8 cellular contexts compared by ENCODE assay signal in the genomic region with DNA sequence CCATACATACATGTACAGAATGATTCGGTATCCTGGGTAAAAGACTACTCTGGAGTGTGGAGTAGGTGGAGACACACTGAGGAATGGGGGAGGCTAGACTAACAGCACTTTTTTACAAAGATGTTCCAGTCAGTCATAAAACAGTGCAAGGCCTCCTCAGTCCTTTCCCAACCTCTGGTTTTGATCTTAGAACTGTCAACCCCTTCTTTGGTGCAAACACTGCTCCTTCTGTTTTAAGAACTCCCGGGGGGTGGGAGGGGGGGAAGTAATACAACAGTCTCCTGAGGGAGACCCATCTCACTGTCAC. TPM values are rescaled to one million over a fixed set of nuclear protein-coding genes. Genes with fewer than 3 reads are reported as not detected.
DNase-seq lines count a peak whose midpoint lies in the region; ATAC-seq and TF ChIP-seq lines count a peak whose summit lies in the region.

No MANE protein-coding gene starts in this region.

- peak overlapping the region; percentile 84; the same call in 1 of the 2 replicates for H2AFZ ChIP-seq in SK-N-SH (ENCODE audit: low read depth)

- peaks cover 6% of the 10 kb centered on the region; the same call in 1 of the 2 replicates for H3K79me2 ChIP-seq in SK-N-SH (ENCODE audit: insufficient read depth)

- no peak for TF ChIP-seq CTCF in SK-N-SH (IDR thresholded peaks at IDR 0.05)
- TF ChIP-seq CTCF in fibroblast of mammary gland (conservative IDR thresholded peaks at IDR 0.05; ENCODE audit: control insufficient read depth, insufficient read depth, low read depth, low read length) = no peak
- TF ChIP-seq CTCF in psoas muscle (IDR thresholded peaks at IDR 0.05) = no peak

- TF ChIP-seq RAD21 in SK-N-SH (IDR thresholded peaks at IDR 0.05; ENCODE audit: low read length) = no peak

- H3K4me1 ChIP-seq in SK-N-SH (ENCODE audit: control insufficient read depth in 1 of 2, insufficient read depth in 2 of 2, low read depth in 1 of 2, low read length in 1 of 2) (peaks cover 15 to 29% of the 10 kb centered on the region in 2 experiments), psoas muscle (peaks cover 27% of the 10 kb centered on the region)

- H3K36me3 ChIP-seq in SK-N-SH (replicated peaks in 1 of 2; ENCODE audit: control insufficient read depth in 1 of 2, insufficient read depth in 2 of 2, low read length in 1 of 2) (no peaks in the 10 kb centered on the region), psoas muscle (ENCODE audit: insufficient read depth in 1 of 2, low read depth in 1 of 2) (no peaks in the 10 kb centered on the region)

- POLR2A ChIA-PET in SK-N-SH (lab: Yijun Ruan, JAX) = interaction anchor here (1.5 to 2.5 kb wide), 3 partner anchors 16 to 69 kb away, joined by 4 to 32 read pairs (median 9); a partner anchor contains a TSS

- H3K27me3 ChIP-seq in SK-N-SH (ENCODE audit: insufficient read depth) (no peaks in the 10 kb centered on the region), psoas muscle (ENCODE audit: insufficient read depth in 3 of 3, low read length in 2 of 3) (no peaks in the 10 kb centered on the region)

- peak in 1 of 4 donors; percentile 5 for ATAC-seq in psoas muscle
- no peak for ATAC-seq in HG03175 (IDR thresholded peaks at IDR 0.05; ENCODE audit: unreplicated experiment)

- peaks cover 11% of the 10 kb centered on the region for H3F3A ChIP-seq in SK-N-SH (replicated peaks; ENCODE audit: insufficient read depth)

- TF ChIP-seq EP300 in SK-N-SH (IDR thresholded peaks at IDR 0.05; ENCODE audit: borderline replicate concordance in 1 of 2, low read depth in 1 of 2, low read length in 1 of 2) = no peak

- DNase-seq in SK-N-SH (no peak), fibroblast of mammary gland (ENCODE audit: low read depth) (no peak), psoas muscle (no peak), epidermal melanocyte (ENCODE audit: insufficient read length, low spot score) (no peak), NCI-H345 treated with DMSO at 0.1 percent for 48 hours (lab: John Stamatoyannopoulos, UW; ENCODE audit: unreplicated experiment) (no peak), KG1 (lab: John Stamatoyannopoulos, UW) (no peak)

- peak overlapping the region; percentile 75; the same call in 1 of the 2 replicates for H3K4me3 ChIP-seq in GM08714 (ENCODE audit: low read length)
- H3K4me3 ChIP-seq in SK-N-SH (ENCODE audit: low read depth in 2 of 2, low read length in 1 of 2) = peak overlapping the region; percentile 55 to 75
- peak overlapping the region; percentile 62 for H3K4me3 ChIP-seq in fibroblast of mammary gland (ENCODE audit: control insufficient read depth, low read depth, low read length)
- peak overlapping the region; percentile 67 for H3K4me3 ChIP-seq in psoas muscle

- H4K20me1 ChIP-seq in SK-N-SH (ENCODE audit: insufficient read depth) = no peaks in the 10 kb centered on the region

- peak overlapping the region; percentile 85 for H3K4me2 ChIP-seq in SK-N-SH

- H3K9me2 ChIP-seq in SK-N-SH = no peaks in the 10 kb centered on the region

- intact Hi-C loops in psoas muscle (cut with DNase I) = loop anchor here in 1 of 2 donors (5.0 kb wide), 1 partner anchor 63 kb away; no protein-coding TSS in a partner anchor

- H3K27ac ChIP-seq in SK-N-SH (ENCODE audit: low read depth in 2 of 2, low read length in 1 of 2) (peak overlapping the region; percentile 95 to 99), psoas muscle (peak overlapping the region; percentile 88)

- CTCF ChIA-PET in SK-N-SH (lab: Yijun Ruan, JAX) = interaction anchor here (1.1 to 4.6 kb wide), 4 partner anchors 13 to 39 kb away, joined by 3 to 35 read pairs (median 12); a partner anchor contains a TSS

- peak overlapping the region; percentile 88 for H3K9ac ChIP-seq in SK-N-SH

- H3K9me3 ChIP-seq in SK-N-SH (no peaks in the 10 kb centered on the region), psoas muscle (no peaks in the 10 kb centered on the region)

- WGBS in SK-N-SH (ENCODE audit: low lambda C conversion rate) = 4% methylated on average over 2 of the region's 2 CpGs
- WGBS in psoas muscle, 3 donors = 15 to 33% (median 17%) methylated on average over 2 of the region's 2 CpGs

TF ChIP-seq in SK-N-SH, 30 proteins besides CTCF, POLR2A, EP300 and RAD21:
- TF ChIP-seq SMC3 (IDR thresholded peaks at IDR 0.05; ENCODE audit: low read depth, low read length) (no peak), EZH2phosphoT487 (IDR thresholded peaks at IDR 0.05; ENCODE audit: borderline replicate concordance, low read depth) (no peak), YY1 (IDR thresholded peaks at IDR 0.05; ENCODE audit: low read depth) (no peak), RCOR1 (IDR thresholded peaks at IDR 0.05; ENCODE audit: low read length) (no peak), GABPA (IDR thresholded peaks at IDR 0.05; ENCODE audit: low read depth) (no peak), TEAD4 (IDR thresholded peaks at IDR 0.05; ENCODE audit: borderline replicate concordance, insufficient read depth) (no peak), SIN3A (IDR thresholded peaks at IDR 0.05; ENCODE audit: borderline replicate concordance, low read depth, low read length) (no peak), NRF1 (IDR thresholded peaks at IDR 0.05; ENCODE audit: low read depth, low read length) (no peak)
- TF ChIP-seq, protein P1, sequence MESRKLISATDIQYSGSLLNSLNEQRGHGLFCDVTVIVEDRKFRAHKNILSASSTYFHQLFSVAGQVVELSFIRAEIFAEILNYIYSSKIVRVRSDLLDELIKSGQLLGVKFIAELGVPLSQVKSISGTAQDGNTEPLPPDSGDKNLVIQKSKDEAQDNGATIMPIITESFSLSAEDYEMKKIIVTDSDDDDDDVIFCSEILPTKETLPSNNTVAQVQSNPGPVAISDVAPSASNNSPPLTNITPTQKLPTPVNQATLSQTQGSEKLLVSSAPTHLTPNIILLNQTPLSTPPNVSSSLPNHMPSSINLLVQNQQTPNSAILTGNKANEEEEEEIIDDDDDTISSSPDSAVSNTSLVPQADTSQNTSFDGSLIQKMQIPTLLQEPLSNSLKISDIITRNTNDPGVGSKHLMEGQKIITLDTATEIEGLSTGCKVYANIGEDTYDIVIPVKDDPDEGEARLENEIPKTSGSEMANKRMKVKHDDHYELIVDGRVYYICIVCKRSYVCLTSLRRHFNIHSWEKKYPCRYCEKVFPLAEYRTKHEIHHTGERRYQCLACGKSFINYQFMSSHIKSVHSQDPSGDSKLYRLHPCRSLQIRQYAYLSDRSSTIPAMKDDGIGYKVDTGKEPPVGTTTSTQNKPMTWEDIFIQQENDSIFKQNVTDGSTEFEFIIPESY (IDR thresholded peaks at IDR 0.05; ENCODE audit: borderline replicate concordance, low read depth) = no peak
- TF ChIP-seq, protein P2, sequence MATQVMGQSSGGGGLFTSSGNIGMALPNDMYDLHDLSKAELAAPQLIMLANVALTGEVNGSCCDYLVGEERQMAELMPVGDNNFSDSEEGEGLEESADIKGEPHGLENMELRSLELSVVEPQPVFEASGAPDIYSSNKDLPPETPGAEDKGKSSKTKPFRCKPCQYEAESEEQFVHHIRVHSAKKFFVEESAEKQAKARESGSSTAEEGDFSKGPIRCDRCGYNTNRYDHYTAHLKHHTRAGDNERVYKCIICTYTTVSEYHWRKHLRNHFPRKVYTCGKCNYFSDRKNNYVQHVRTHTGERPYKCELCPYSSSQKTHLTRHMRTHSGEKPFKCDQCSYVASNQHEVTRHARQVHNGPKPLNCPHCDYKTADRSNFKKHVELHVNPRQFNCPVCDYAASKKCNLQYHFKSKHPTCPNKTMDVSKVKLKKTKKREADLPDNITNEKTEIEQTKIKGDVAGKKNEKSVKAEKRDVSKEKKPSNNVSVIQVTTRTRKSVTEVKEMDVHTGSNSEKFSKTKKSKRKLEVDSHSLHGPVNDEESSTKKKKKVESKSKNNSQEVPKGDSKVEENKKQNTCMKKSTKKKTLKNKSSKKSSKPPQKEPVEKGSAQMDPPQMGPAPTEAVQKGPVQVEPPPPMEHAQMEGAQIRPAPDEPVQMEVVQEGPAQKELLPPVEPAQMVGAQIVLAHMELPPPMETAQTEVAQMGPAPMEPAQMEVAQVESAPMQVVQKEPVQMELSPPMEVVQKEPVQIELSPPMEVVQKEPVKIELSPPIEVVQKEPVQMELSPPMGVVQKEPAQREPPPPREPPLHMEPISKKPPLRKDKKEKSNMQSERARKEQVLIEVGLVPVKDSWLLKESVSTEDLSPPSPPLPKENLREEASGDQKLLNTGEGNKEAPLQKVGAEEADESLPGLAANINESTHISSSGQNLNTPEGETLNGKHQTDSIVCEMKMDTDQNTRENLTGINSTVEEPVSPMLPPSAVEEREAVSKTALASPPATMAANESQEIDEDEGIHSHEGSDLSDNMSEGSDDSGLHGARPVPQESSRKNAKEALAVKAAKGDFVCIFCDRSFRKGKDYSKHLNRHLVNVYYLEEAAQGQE (IDR thresholded peaks at IDR 0.05; ENCODE audit: low read depth, low read length) = no peak
- TF ChIP-seq, protein P3, sequence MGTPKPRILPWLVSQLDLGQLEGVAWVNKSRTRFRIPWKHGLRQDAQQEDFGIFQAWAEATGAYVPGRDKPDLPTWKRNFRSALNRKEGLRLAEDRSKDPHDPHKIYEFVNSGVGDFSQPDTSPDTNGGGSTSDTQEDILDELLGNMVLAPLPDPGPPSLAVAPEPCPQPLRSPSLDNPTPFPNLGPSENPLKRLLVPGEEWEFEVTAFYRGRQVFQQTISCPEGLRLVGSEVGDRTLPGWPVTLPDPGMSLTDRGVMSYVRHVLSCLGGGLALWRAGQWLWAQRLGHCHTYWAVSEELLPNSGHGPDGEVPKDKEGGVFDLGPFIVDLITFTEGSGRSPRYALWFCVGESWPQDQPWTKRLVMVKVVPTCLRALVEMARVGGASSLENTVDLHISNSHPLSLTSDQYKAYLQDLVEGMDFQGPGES (IDR thresholded peaks at IDR 0.05; ENCODE audit: low read depth, low read length) = no peak

RNA-seq across cellular contexts. Expression of a gene that starts 7.5 kb away (rescaled TPM):
- polyA plus RNA-seq in SK-N-SH (2012; rRNA removed) (5.3 and 6.0 TPM in 2 replicates), psoas muscle (1 to 10 TPM in 2 of 3 donors, under 1 TPM in 1; 0.63 to 1.7 (median 1.3) TPM)
- polyA plus RNA-seq in SK-N-SH (2012; cell fraction: cytosol; rRNA removed) = 3.8 and 5.3 TPM in 2 replicates
- polyA plus RNA-seq in SK-N-SH (2012; cell fraction: nucleus; rRNA removed) = 7.2 and 8.8 TPM in 2 replicates
- 10 to 100 TPM in 1 of 4 donors, 1 to 10 TPM in 3; 2.7 to 25.1 (median 7.9) TPM for total RNA-seq in psoas muscle

RNA-seq across cellular contexts. Expression of a gene that starts 16.9 kb away (rescaled TPM):
- polyA plus RNA-seq in SK-N-SH (2012; rRNA removed) (27.1 and 46.5 TPM in 2 replicates), psoas muscle (10 to 100 TPM in 2 of 3 donors, 1 to 10 TPM in 1; 7.4 to 13.9 (median 12.8) TPM)
- 22.2 and 29.4 TPM in 2 replicates for polyA plus RNA-seq in SK-N-SH (2012; cell fraction: cytosol; rRNA removed)
- polyA plus RNA-seq in SK-N-SH (2012; cell fraction: nucleus; rRNA removed) = 80.1 and 95.5 TPM in 2 replicates
- total RNA-seq in psoas muscle = 10 to 100 TPM; 11.6 to 31.3 (median 24.2) TPM
